Comparison of ENCODE assay signal across 10 cellular contexts in genomic region chr15:81111510-81112375, GRCh38. TPM values are rescaled to one million over a fixed set of nuclear protein-coding genes. Genes with fewer than 3 reads are reported as not detected.
DNase-seq lines count a peak whose midpoint lies in the region; ATAC-seq and TF ChIP-seq lines count a peak whose summit lies in the region.
"Had no signal": no experiment of that assay in that cellular context is flagged by ENCODE, and none has a peak within 500 bp of the region (broad histone marks: within the 10 kb centered on the region; RNA-seq: fewer than 3 reads in every experiment).

No MANE protein-coding gene starts in this region.

- CTCF ChIA-PET in CD4-positive, alpha-beta T cell (lab: Charles Lee) = interaction anchor here (0.9 to 1.0 kb wide), 2 partner anchors 133 to 134 kb away, joined by 3 read pairs; no protein-coding TSS in a partner anchor

- H3K27me3 Mint-ChIP-seq in CD4-positive, alpha-beta T cell = peaks cover 49% of the 10 kb centered on the region

- no peaks in the 10 kb centered on the region for H3K36me3 ChIP-seq in vagina

- intact Hi-C loops in CD4-positive, alpha-beta T cell (cut with DNase I, micrococcal nuclease) = no loop called here
- intact Hi-C loops in vagina (cut with DNase I) = no loop called here

- peaks cover 9% of the 10 kb centered on the region for H3K27me3 ChIP-seq in CD4-positive, alpha-beta T cell (ENCODE audit: control insufficient read depth, insufficient read depth, low read length)
- H3K27me3 ChIP-seq in vagina = no peaks in the 10 kb centered on the region

- H3K4me3 Mint-ChIP-seq in CD4-positive, alpha-beta T cell = no peak overlapping the region
- H3K4me3 Mint-ChIP-seq: T-helper 1 cell treated with Interleukin-12 subunit alpha and Interleukin-12 subunit beta and Interleukin-4 antibody, amounts not matched to agents 30 μg/mL and 1 μg/mL, for 36 hours had no signal

- H3K4me3 ChIP-seq in vagina = no peak overlapping the region

- H3K27ac ChIP-seq in CD4-positive, alpha-beta T cell (ENCODE audit: low read depth, low read length) = no peak overlapping the region
- H3K27ac ChIP-seq in vagina = no peak overlapping the region

- H3K36me3 Mint-ChIP-seq in CD4-positive, alpha-beta T cell (ENCODE audit: low read depth) = no peaks in the 10 kb centered on the region

- no peaks in the 10 kb centered on the region for H3K9me3 Mint-ChIP-seq in CD4-positive, alpha-beta T cell
- H3K9me3 Mint-ChIP-seq: T-helper 1 cell treated with Interleukin-12 subunit alpha and Interleukin-12 subunit beta and Interleukin-4 antibody, amounts not matched to agents 30 μg/mL and 1 μg/mL, for 36 hours had no signal

- TF ChIP-seq CTCF in CD4-positive, alpha-beta T cell (IDR thresholded peaks at IDR 0.05) = no peak
- no peak for TF ChIP-seq CTCF in vagina (IDR thresholded peaks at IDR 0.05)

- H3K4me1 ChIP-seq in vagina = peaks cover 25% of the 10 kb centered on the region

- H3K4me1 Mint-ChIP-seq in CD4-positive, alpha-beta T cell (ENCODE audit: low read depth) = no peaks in the 10 kb centered on the region

- DNase-seq in CD4-positive, alpha-beta T cell = no peak
- DNase-seq in NCI-H2196 (lab: John Stamatoyannopoulos, UW; ENCODE audit: unreplicated experiment) (no peak), cerebellum (ENCODE audit: low spot score) (no peak), vagina (ENCODE audit: extremely low spot score in 2 of 2) (no peak)
- DNase-seq: activated effector memory CD4-positive, alpha-beta T cell treated with Interleukin-2 at 50 U/mL for 16 hours had no signal

- ATAC-seq in GM18520 (IDR thresholded peaks at IDR 0.05; ENCODE audit: unreplicated experiment) = peak; percentile 69
- ATAC-seq in GM21526 (IDR thresholded peaks at IDR 0.05; ENCODE audit: low FRiP score, unreplicated experiment) = peak; percentile 65
- ATAC-seq in HG03159 (IDR thresholded peaks at IDR 0.05; ENCODE audit: unreplicated experiment) = peak; percentile 81
- peak; percentile 71 for ATAC-seq in esophagus mucosa
- no peak for ATAC-seq in CD4-positive, alpha-beta T cell (ENCODE audit: poor library complexity)

- POLR2A ChIA-PET in CD4-positive, alpha-beta T cell (lab: Charles Lee) = no interaction called here

- H3K9me3 ChIP-seq in CD4-positive, alpha-beta T cell (ENCODE audit: control insufficient read depth, low read length) = no peaks in the 10 kb centered on the region
- no peaks in the 10 kb centered on the region for H3K9me3 ChIP-seq in vagina

- no peak for TF ChIP-seq POLR2A in vagina (IDR thresholded peaks at IDR 0.05)

- no peak overlapping the region for H3K27ac Mint-ChIP-seq in CD4-positive, alpha-beta T cell
- H3K27ac Mint-ChIP-seq: T-helper 1 cell treated with Interleukin-12 subunit alpha and Interleukin-12 subunit beta and Interleukin-4 antibody, amounts not matched to agents 30 μg/mL and 1 μg/mL, for 36 hours had no signal

RNA-seq across cellular contexts. Expression of gene CFAP161, which starts 22.3 kb away (rescaled TPM):
- total RNA-seq in esophagus mucosa (0.36 TPM), cerebellum (2.6 TPM), vagina (8.6 TPM)
- not detected for total RNA-seq in CD4-positive, alpha-beta T cell
